ENCODE assay signal across 33 cellular contexts in the genomic region with DNA sequence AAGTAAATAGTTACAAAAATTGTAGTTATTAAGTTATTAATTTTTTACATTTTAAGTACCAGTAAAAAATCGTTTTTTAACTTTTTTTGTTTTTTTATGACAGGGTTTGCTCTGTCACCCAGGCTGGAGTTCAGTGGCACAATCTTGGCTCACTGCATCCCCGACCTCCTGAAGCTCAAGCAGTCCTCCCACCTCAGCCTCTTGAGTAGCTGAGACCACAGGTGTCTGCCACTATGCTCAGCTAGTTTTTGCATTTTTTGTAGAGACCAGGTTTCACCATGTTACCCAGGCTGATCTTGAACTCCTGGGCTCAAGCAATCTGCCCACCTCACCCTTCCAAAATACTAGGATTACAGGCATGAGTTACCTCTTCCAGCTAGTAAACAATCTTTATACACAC.
DNase-seq lines count a peak whose midpoint lies in the region; ATAC-seq, FAIRE-seq and TF ChIP-seq lines count a peak whose summit lies in the region.
"Had no signal": no experiment of that assay in that cellular context is flagged by ENCODE, and none has a peak within 500 bp of the region (broad histone marks: within the 10 kb centered on the region; RNA-seq: fewer than 3 reads in every experiment).

No MANE protein-coding gene starts in this region.

- peaks cover 1% of the 10 kb centered on the region for H3K36me3 Mint-ChIP-seq in progenitor cell of endocrine pancreas (ENCODE audit: insufficient read depth)
- H3K36me3 Mint-ChIP-seq: CD14-positive monocyte; CD4-positive, alpha-beta memory T cell; CD4-positive, CD25-positive, alpha-beta regulatory T cell; CD8-positive, alpha-beta memory T cell; CD8-positive, alpha-beta T cell had no signal

- in situ Hi-C loops in K562 (cut with MboI) = no loop called here

- H4K20me1 ChIP-seq in K562 (replicated peaks; ENCODE audit: control insufficient read depth, insufficient read depth, low read length) = no peaks in the 10 kb centered on the region
- H4K20me1 ChIP-seq: BLaER1; BLaER1 treated with 17β-estradiol and CSF1 and Interleukin-3, amounts not matched to agents 10 nM and 100 nM had no signal

- TF ChIP-seq CTCF in K562 (IDR thresholded peaks at IDR 0.05 in 2 of 3, conservative IDR thresholded peaks at IDR 0.05 in 1 of 3; ENCODE audit: insufficient read depth in 2 of 3, low read depth in 1 of 3, low read length in 3 of 3) (no peak), progenitor cell of endocrine pancreas (IDR thresholded peaks at IDR 0.05; ENCODE audit: unreplicated experiment) (no peak)

- POLR2A ChIA-PET in K562 (lab: Yijun Ruan, JAX) = no interaction called here

- ATAC-seq in K562 = no peak
- ATAC-seq: A549; CD8-positive, alpha-beta T cell had no signal

- H3K4me3 ChIP-seq in K562 = no peak overlapping the region
- H3K4me3 ChIP-seq: A549; BLaER1; BLaER1 treated with 17β-estradiol and CSF1 and Interleukin-3, amounts not matched to agents 10 nM and 100 nM had no signal

- no peaks in the 10 kb centered on the region; the same call in 1 of the 2 replicates for H3K9me3 ChIP-seq in K562 (replicated peaks; ENCODE audit: control insufficient read depth, insufficient read depth, low read depth, low read length)
- H3K9me3 ChIP-seq: A549; BE2C; BLaER1; BLaER1 treated with 17β-estradiol and CSF1 and Interleukin-3, amounts not matched to agents 10 nM and 100 nM; Caco-2 had no signal

- H3K4me1 Mint-ChIP-seq in progenitor cell of endocrine pancreas (ENCODE audit: low read depth) = peaks cover 5% of the 10 kb centered on the region
- H3K4me1 Mint-ChIP-seq: B cell; CD4-positive, alpha-beta memory T cell; CD4-positive, CD25-positive, alpha-beta regulatory T cell; CD8-positive, alpha-beta memory T cell had no signal

- H3K27ac Mint-ChIP-seq in progenitor cell of endocrine pancreas = no peak overlapping the region
- H3K27ac Mint-ChIP-seq: B cell; CD14-positive monocyte; CD4-positive, alpha-beta memory T cell; CD4-positive, alpha-beta T cell; CD4-positive, CD25-positive, alpha-beta regulatory T cell; CD8-positive, alpha-beta memory T cell; CD8-positive, alpha-beta T cell had no signal

- no peaks in the 10 kb centered on the region for H3K27me3 ChIP-seq in K562 (ENCODE audit: control insufficient read depth in 2 of 2, insufficient read depth in 2 of 2, low read length in 2 of 2)
- H3K27me3 ChIP-seq: BE2C; BLaER1; BLaER1 treated with 17β-estradiol and CSF1 and Interleukin-3, amounts not matched to agents 10 nM and 100 nM had no signal

- TF ChIP-seq POLR2A in K562 (conservative IDR thresholded peaks at IDR 0.05) = no peak

- no peak overlapping the region for H3K4me3 Mint-ChIP-seq in progenitor cell of endocrine pancreas (ENCODE audit: low read depth)
- H3K4me3 Mint-ChIP-seq: B cell; CD14-positive monocyte; CD4-positive, alpha-beta memory T cell; CD4-positive, alpha-beta T cell; CD4-positive, CD25-positive, alpha-beta regulatory T cell; CD8-positive, alpha-beta memory T cell; CD8-positive, alpha-beta T cell had no signal

- 0% methylated on average over 2 of the region's 2 CpGs for WGBS in K562 (ENCODE audit: insufficient coverage, low coverage, missing lambda C conversion rate)

- H3K4me2 ChIP-seq in K562 (ENCODE audit: insufficient read depth, low read length) = no peak overlapping the region
- H3K4me2 ChIP-seq: A549; BLaER1; BLaER1 treated with 17β-estradiol and CSF1 and Interleukin-3, amounts not matched to agents 10 nM and 100 nM had no signal

- no peaks in the 10 kb centered on the region for H3K79me2 ChIP-seq in K562 (ENCODE audit: control insufficient read depth, insufficient read depth, low read length)

- TF ChIP-seq EP300 in K562 (IDR thresholded peaks at IDR 0.05; ENCODE audit: low read length) = no peak

- no peaks in the 10 kb centered on the region for H3K27me3 Mint-ChIP-seq in progenitor cell of endocrine pancreas
- H3K27me3 Mint-ChIP-seq: B cell; CD4-positive, alpha-beta memory T cell; CD4-positive, alpha-beta T cell; CD4-positive, CD25-positive, alpha-beta regulatory T cell; CD8-positive, alpha-beta memory T cell had no signal

- peak; percentile 12 for DNase-seq in NCI-H69 (lab: John Stamatoyannopoulos, UW)
- no peak for DNase-seq in K562 (ENCODE audit: extremely low read depth in 1 of 4, low spot score in 3 of 4)
- DNase-seq in progenitor cell of endocrine pancreas (ENCODE audit: low spot score, unreplicated experiment) = no peak
- no peak for DNase-seq in CD1c-positive myeloid dendritic cell (ENCODE audit: extremely low spot score)
- DNase-seq: 8988T; ACHN; AML-193; BE2C; C1 segment of cervical spinal cord; Caco-2; Calu3; CD4-positive, alpha-beta memory T cell; CD4-positive, alpha-beta T cell; CD4-positive, CD25-positive, alpha-beta regulatory T cell; CD8-positive, alpha-beta memory T cell; CD8-positive, alpha-beta T cell; COR-L47; DMS 273 treated with DMSO at 0.1 percent for 48 hours; DMS153; DMS53; DMS79; DMS79 treated with DMSO at 0.1 percent for 48 hours; DND-41; EL had no signal

- intact Hi-C loops in K562 (cut with micrococcal nuclease) = loop anchor here (5.0 to 10.0 kb wide), 3 partner anchors 148 to 1825 kb away; no protein-coding TSS in a partner anchor

- no peak for TF ChIP-seq RAD21 in K562 (CRISPR knock-in tag; conservative IDR thresholded peaks at IDR 0.05 in 1 of 2, IDR thresholded peaks at IDR 0.05 in 1 of 2)

- no peaks in the 10 kb centered on the region for H3K9me1 ChIP-seq in K562 (ENCODE audit: control insufficient read depth, insufficient read depth, low read length)

- no peak for FAIRE-seq in K562 (lab: Jason Lieb, UNC)
- FAIRE-seq: A204.1, A549, D721Med had no signal

- H3K9me3 Mint-ChIP-seq in progenitor cell of endocrine pancreas (ENCODE audit: low read depth) = no peaks in the 10 kb centered on the region
- H3K9me3 Mint-ChIP-seq: CD4-positive, alpha-beta T cell; CD8-positive, alpha-beta T cell had no signal

- no peak overlapping the region for H3K27ac ChIP-seq in K562 (ENCODE audit: extremely low read depth, low read depth, low read length)
- H3K27ac ChIP-seq: 22Rv1; A549; BLaER1; BLaER1 treated with 17β-estradiol and CSF1 and Interleukin-3, amounts not matched to agents 10 nM and 100 nM; C4-2B had no signal

- no TSS peak for BruUV-seq in K562 (replicated peaks; lab: Mats Ljungman, UMichigan)

- no peak overlapping the region for H2AFZ ChIP-seq in K562 (ENCODE audit: low read depth, low read length)

- CTCF ChIA-PET in K562 (lab: Yijun Ruan, JAX; ENCODE audit: low intra/inter-chr PET ratio) = interaction anchor here (1.1 kb wide), 1 partner anchor 148 kb away, joined by 3 read pairs; no protein-coding TSS in a partner anchor

- H3K36me3 ChIP-seq in K562 (ENCODE audit: control insufficient read depth, insufficient read depth, low read length) = no peaks in the 10 kb centered on the region
- H3K36me3 ChIP-seq: BE2C; BLaER1; BLaER1 treated with 17β-estradiol and CSF1 and Interleukin-3, amounts not matched to agents 10 nM and 100 nM had no signal

- no peaks in the 10 kb centered on the region for H3K4me1 ChIP-seq in K562 (replicated peaks in 1 of 2; ENCODE audit: control insufficient read depth in 2 of 2, insufficient read depth in 2 of 2, low read length in 2 of 2)
- H3K4me1 ChIP-seq: BLaER1 had no signal

- H3K9ac ChIP-seq in K562 (ENCODE audit: insufficient read depth in 1 of 2, low read depth in 2 of 2, low read length in 2 of 2) = no peak overlapping the region
- H3K9ac ChIP-seq: BLaER1; BLaER1 treated with 17β-estradiol and CSF1 and Interleukin-3, amounts not matched to agents 10 nM and 100 nM had no signal

TF ChIP-seq in K562, 482 proteins besides CTCF, POLR2A, EP300 and RAD21:
- TF ChIP-seq, protein P1, sequence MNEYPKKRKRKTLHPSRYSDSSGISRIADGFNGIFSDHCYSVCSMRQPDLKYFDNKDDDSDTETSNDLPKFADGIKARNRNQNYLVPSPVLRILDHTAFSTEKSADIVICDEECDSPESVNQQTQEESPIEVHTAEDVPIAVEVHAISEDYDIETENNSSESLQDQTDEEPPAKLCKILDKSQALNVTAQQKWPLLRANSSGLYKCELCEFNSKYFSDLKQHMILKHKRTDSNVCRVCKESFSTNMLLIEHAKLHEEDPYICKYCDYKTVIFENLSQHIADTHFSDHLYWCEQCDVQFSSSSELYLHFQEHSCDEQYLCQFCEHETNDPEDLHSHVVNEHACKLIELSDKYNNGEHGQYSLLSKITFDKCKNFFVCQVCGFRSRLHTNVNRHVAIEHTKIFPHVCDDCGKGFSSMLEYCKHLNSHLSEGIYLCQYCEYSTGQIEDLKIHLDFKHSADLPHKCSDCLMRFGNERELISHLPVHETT (CRISPR knock-in tag; conservative IDR thresholded peaks at IDR 0.05 in 1 of 2, IDR thresholded peaks at IDR 0.05 in 1 of 2) = 0 out of 4 replicates have a peak, but pooled peaks of 1 of the 2 experiments have one; percentile 35
- TF ChIP-seq ZNF24 (IDR thresholded peaks at IDR 0.05) = no peak
- TF ChIP-seq MYNN (IDR thresholded peaks at IDR 0.05) = no peak
- TF ChIP-seq MYNN (CRISPR knock-in tag; IDR thresholded peaks at IDR 0.05) = 0 out of 2 replicates have a peak, but pooled peaks have one; percentile 32
- TF ChIP-seq BMI1 (IDR thresholded peaks at IDR 0.05; ENCODE audit: low read length) = no peak
- TF ChIP-seq ZNF184 (CRISPR knock-in tag; IDR thresholded peaks at IDR 0.05) = 0 out of 2 replicates have a peak, but pooled peaks have one; percentile 54
- TF ChIP-seq GTF2A2 (tag; IDR thresholded peaks at IDR 0.05) = 0 out of 2 replicates have a peak, but pooled peaks have one; percentile 15
